In genomic region chr18:41391616-41392610, GRCh38 we compare ENCODE assay signal across 8 cellular contexts.
DNase-seq lines count a peak whose midpoint lies in the region; ATAC-seq and TF ChIP-seq lines count a peak whose summit lies in the region.

No MANE protein-coding gene starts in this region.

- no peak overlapping the region for H2BK5ac ChIP-seq in mesendoderm (ENCODE audit: low read length)

- no peak overlapping the region for H3K9ac ChIP-seq in mesendoderm (ENCODE audit: low read length)

- H2BK120ac ChIP-seq in mesendoderm (ENCODE audit: low read depth, low read length) = no peak overlapping the region

- no peaks in the 10 kb centered on the region for H3K27me3 Mint-ChIP-seq in activated CD8-positive, alpha-beta memory T cell treated with anti-CD3 and anti-CD28 coated beads, Interleukin-2, amount 10 ng/mL, durations not matched to agents 7 days and 5 days

- H3K27me3 ChIP-seq in mesendoderm (ENCODE audit: insufficient read depth, low read length, poor library complexity) = no peaks in the 10 kb centered on the region

- H3K36me3 Mint-ChIP-seq in activated CD8-positive, alpha-beta memory T cell treated with anti-CD3 and anti-CD28 coated beads, Interleukin-2, amount 10 ng/mL, durations not matched to agents 7 days and 5 days = no peaks in the 10 kb centered on the region

- no peaks in the 10 kb centered on the region for H3K9me3 Mint-ChIP-seq in activated CD8-positive, alpha-beta memory T cell treated with anti-CD3 and anti-CD28 coated beads, Interleukin-2, amount 10 ng/mL, durations not matched to agents 7 days and 5 days (ENCODE audit: low read depth)

- no peak overlapping the region for H2AK5ac ChIP-seq in mesendoderm (ENCODE audit: low read length)

- no peak overlapping the region for H3K4ac ChIP-seq in mesendoderm (ENCODE audit: low read depth, low read length)

- no peak for ATAC-seq in HG02571 (IDR thresholded peaks at IDR 0.05; ENCODE audit: unreplicated experiment)
- ATAC-seq in activated CD8-positive, alpha-beta memory T cell treated with anti-CD3 and anti-CD28 coated beads, Interleukin-2, amount 10 ng/mL, durations not matched to agents 7 days and 5 days = no peak

- no peak overlapping the region for H4K8ac ChIP-seq in mesendoderm (ENCODE audit: low read depth, low read length)

- no peak overlapping the region for H3K18ac ChIP-seq in mesendoderm (ENCODE audit: low read length)

- no CpG with 5 or more reads among the region's 12 CpGs for WGBS in mesendoderm (ENCODE audit: extremely low coverage, insufficient coverage, low lambda C conversion rate)

- no peak overlapping the region for H3K4me3 ChIP-seq in mesendoderm (ENCODE audit: low read length)

- peak; percentile 23 for DNase-seq in HuH-7 (ENCODE audit: low spot score)
- peak; percentile 43 for DNase-seq in NOMO-1 treated with DMSO at 0.1 percent for 48 hours (lab: John Stamatoyannopoulos, UW; ENCODE audit: unreplicated experiment)
- DNase-seq in dedifferentiated amniotic fluid mesenchymal stem cell (ENCODE audit: extremely low spot score) = peak; percentile 84
- peak; percentile 79 for DNase-seq in mesendoderm
- DNase-seq in cerebellar nuclear complex (lab: John Stamatoyannopoulos, UW) = no peak
- DNase-seq in activated CD8-positive, alpha-beta memory T cell treated with anti-CD3 and anti-CD28 coated beads, Interleukin-2, amount 10 ng/mL, durations not matched to agents 7 days and 5 days = no peak

- no peaks in the 10 kb centered on the region for H3K4me1 ChIP-seq in mesendoderm (ENCODE audit: control insufficient read depth, low read depth, low read length)

- no peak overlapping the region for H3K4me3 Mint-ChIP-seq in activated CD8-positive, alpha-beta memory T cell treated with anti-CD3 and anti-CD28 coated beads, Interleukin-2, amount 10 ng/mL, durations not matched to agents 7 days and 5 days

- CTCF ChIA-PET in activated CD8-positive, alpha-beta memory T cell treated with anti-CD3 and anti-CD28 coated beads, Interleukin-2, amount 10 ng/mL, durations not matched to agents 7 days and 5 days (lab: Charles Lee) = no interaction called here

- H3K79me1 ChIP-seq in mesendoderm (ENCODE audit: low read length) = no peaks in the 10 kb centered on the region

- TF ChIP-seq CTCF in GM12872 (IDR thresholded peaks at IDR 0.05; ENCODE audit: insufficient read depth, low read depth, low read length) = peak; percentile 33

- H2BK15ac ChIP-seq in mesendoderm (replicated peaks; ENCODE audit: low read depth) = no peak overlapping the region

- no peak overlapping the region for H3K4me2 ChIP-seq in mesendoderm (ENCODE audit: low read length)

- no peaks in the 10 kb centered on the region for H3K4me1 Mint-ChIP-seq in activated CD8-positive, alpha-beta memory T cell treated with anti-CD3 and anti-CD28 coated beads, Interleukin-2, amount 10 ng/mL, durations not matched to agents 7 days and 5 days

- no peaks in the 10 kb centered on the region for H3K36me3 ChIP-seq in mesendoderm (ENCODE audit: control insufficient read depth, insufficient read depth, low read length)

- no peak overlapping the region for H4K5ac ChIP-seq in mesendoderm (ENCODE audit: low read length)

- no peak overlapping the region for H3K56ac ChIP-seq in mesendoderm (ENCODE audit: low read length)

- H3K79me2 ChIP-seq in mesendoderm (ENCODE audit: control insufficient read depth, insufficient read depth, low read length) = no peaks in the 10 kb centered on the region

- H3K27ac Mint-ChIP-seq in activated CD8-positive, alpha-beta memory T cell treated with anti-CD3 and anti-CD28 coated beads, Interleukin-2, amount 10 ng/mL, durations not matched to agents 7 days and 5 days = no peak overlapping the region

- H3K27ac ChIP-seq in mesendoderm (ENCODE audit: low read depth, low read length) = no peak overlapping the region

- no peak overlapping the region for H3K23ac ChIP-seq in mesendoderm (ENCODE audit: low read length)

Comparison
In these comparisons a context has a peak if more than half of its experiments do, and no peak if none do; other contexts are left out.
1. DNase-seq: peak in HuH-7 (single experiment), NOMO-1 treated with DMSO at 0.1 percent for 48 hours (single experiment), dedifferentiated amniotic fluid mesenchymal stem cell (single experiment) and mesendoderm (single experiment); none in cerebellar nuclear complex (0 of 2) and activated CD8-positive, alpha-beta memory T cell treated with anti-CD3 and anti-CD28 coated beads, Interleukin-2, amount 10 ng/mL, durations not matched to agents 7 days and 5 days (single experiment).